9 cellular contexts compared by ENCODE assay signal in the genomic region with DNA sequence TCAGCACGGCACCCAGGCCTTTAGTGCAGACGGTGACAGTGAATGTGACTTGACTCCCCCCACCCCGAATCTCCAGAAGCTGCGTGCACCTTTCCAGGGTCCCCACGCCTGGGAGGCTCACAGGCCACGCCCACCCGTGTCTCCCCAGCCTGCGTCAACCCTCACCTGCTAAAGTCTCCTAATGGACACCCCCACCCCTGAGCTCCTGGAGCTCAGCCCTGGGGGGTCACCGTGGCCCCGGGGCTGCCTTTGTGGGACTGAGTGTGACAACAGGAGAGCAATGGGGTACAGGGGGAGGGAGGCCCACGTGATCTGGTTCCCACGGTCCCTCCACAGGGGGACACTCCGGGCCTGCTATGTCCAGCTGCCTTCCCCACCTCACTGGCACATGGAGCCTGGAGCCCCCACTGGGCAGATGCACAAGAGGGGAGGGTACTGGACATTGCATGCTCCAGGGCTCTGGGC. TPM values are rescaled to one million over a fixed set of nuclear protein-coding genes. Genes with fewer than 3 reads are reported as not detected.
A peak's percentile ranks its signal among the peaks of the same experiment; 100 is the strongest.
DNase-seq lines count a peak whose midpoint lies in the region; ATAC-seq, FAIRE-seq and TF ChIP-seq lines count a peak whose summit lies in the region.
"Had no signal": no experiment of that assay in that cellular context is flagged by ENCODE, and none has a peak within 500 bp of the region (broad histone marks: within the 10 kb centered on the region; RNA-seq: fewer than 3 reads in every experiment).

No MANE protein-coding gene starts in this region.

- H3K36me3 ChIP-seq in HepG2 (replicated peaks in 1 of 2; ENCODE audit: control insufficient read depth in 1 of 2, insufficient read depth in 2 of 2, low read length in 2 of 2), result no peaks in the 10 kb centered on the region
- H3K36me3 ChIP-seq in thyroid gland, result no peaks in the 10 kb centered on the region

- H3K4me3 Mint-ChIP-seq in activated T-cell treated with anti-CD3 and anti-CD28 coated beads, Interleukin-2, amount 50 U/mL, for 72 hours, result peak overlapping the region; percentile 88 to 94
- H3K4me3 Mint-ChIP-seq in activated CD8-positive, alpha-beta T cell treated with anti-CD3 and anti-CD28 coated beads for 36 hours, result peak overlapping the region; percentile 90

- no peak for ATAC-seq in activated T-cell treated with anti-CD3 and anti-CD28 coated beads, Interleukin-2, amount 50 U/mL, for 72 hours (replicated peaks in 1 of 2)
- ATAC-seq in activated CD8-positive, alpha-beta T cell treated with anti-CD3 and anti-CD28 coated beads for 36 hours, result no peak
- no peak for ATAC-seq in HepG2

- TF ChIP-seq RAD21 in HepG2 (CRISPR knock-in tag; IDR thresholded peaks at IDR 0.05), result no peak

- H2AFZ ChIP-seq in HepG2 (ENCODE audit: low read length), result no peak overlapping the region

- H3K27ac ChIP-seq in HepG2 (ENCODE audit: extremely low read length, insufficient read depth, low read length) (peak overlapping the region; percentile 72), thyroid gland (peak overlapping the region; percentile 4 to 97 (median 72))

- FAIRE-seq in HepG2 (lab: Jason Lieb, UNC), result no peak

- peaks cover 79% of the 10 kb centered on the region for H3K4me1 ChIP-seq in HepG2 (ENCODE audit: insufficient read depth, low read length)
- peaks cover 43 to 61% of the 10 kb centered on the region in 2 donors for H3K4me1 ChIP-seq in thyroid gland

- peak overlapping the region; percentile 95 for H3K4me2 ChIP-seq in HepG2 (ENCODE audit: low read depth, low read length)

- no TSS peak for BruUV-seq in HepG2 (replicated peaks; lab: Mats Ljungman, UMichigan)

- H3K27me3 ChIP-seq in HepG2 (ENCODE audit: control insufficient read depth in 1 of 2, insufficient read depth in 2 of 2, low read length in 2 of 2) (no peaks in the 10 kb centered on the region), thyroid gland (no peaks in the 10 kb centered on the region)

- H3K9ac ChIP-seq in HepG2 (ENCODE audit: insufficient read depth, low read depth, low read length), result peak overlapping the region; percentile 78

- intact Hi-C loops in activated CD8-positive, alpha-beta T cell treated with anti-CD3 and anti-CD28 coated beads for 36 hours (cut with micrococcal nuclease), result no loop called here
- intact Hi-C loops in HepG2 (cut with micrococcal nuclease; ENCODE audit: unreplicated experiment) (loop anchor here (10.0 kb wide), 1 partner anchor 129 kb away; no protein-coding TSS in a partner anchor), thyroid gland (cut with DNase I) (no loop called here)

- H3K27me3 Mint-ChIP-seq in activated T-cell treated with anti-CD3 and anti-CD28 coated beads, Interleukin-2, amount 50 U/mL, for 72 hours (ENCODE audit: low read depth), result no peaks in the 10 kb centered on the region
- H3K27me3 Mint-ChIP-seq in activated CD8-positive, alpha-beta T cell treated with anti-CD3 and anti-CD28 coated beads for 36 hours, result no peaks in the 10 kb centered on the region

- POLR2A ChIA-PET in activated CD8-positive, alpha-beta T cell treated with anti-CD3 and anti-CD28 coated beads for 36 hours (lab: Charles Lee), result interaction anchor here (1.0 to 2.6 kb wide), 4 partner anchors 16 to 67 kb away, joined by 3 to 11 read pairs (median 3); a partner anchor contains a TSS
- POLR2A ChIA-PET in HepG2 (lab: Yijun Ruan, JAX), result interaction anchor here (0.5 to 5.9 kb wide), 25 partner anchors 7 to 675 kb away, joined by 3 to 61 read pairs (median 5); a partner anchor contains a TSS

- H3K9me3 ChIP-seq in HepG2 (ENCODE audit: low read length), result no peaks in the 10 kb centered on the region
- no peaks in the 10 kb centered on the region for H3K9me3 ChIP-seq in thyroid gland

- CTCF ChIA-PET in activated CD8-positive, alpha-beta T cell treated with anti-CD3 and anti-CD28 coated beads for 36 hours (lab: Charles Lee), result interaction anchor here (1.0 to 2.8 kb wide), 9 partner anchors 7 to 236 kb away, joined by 3 to 18 read pairs (median 4); a partner anchor contains a TSS
- CTCF ChIA-PET in HepG2 (lab: Yijun Ruan, JAX; ENCODE audit: low intra/inter-chr PET ratio, low total read pairs), result interaction anchor here (2.6 kb wide), 1 partner anchor 48 kb away, joined by 16 read pairs; no protein-coding TSS in a partner anchor

- H3K79me2 ChIP-seq in HepG2 (ENCODE audit: insufficient read depth, low read length), result peaks cover 16% of the 10 kb centered on the region

- WGBS in HepG2 (ENCODE audit: low lambda C conversion rate), result 39% methylated on average over 13 of the region's 13 CpGs
- 90 to 94% methylated on average over 5 to 10 of the region's 13 CpGs for WGBS in thyroid gland, 2 donors

- TF ChIP-seq EP300 in HepG2 (IDR thresholded peaks at IDR 0.05; ENCODE audit: low read depth in 2 of 2, low read length in 2 of 2) (no peak), HepG2 (CRISPR knock-in tag; IDR thresholded peaks at IDR 0.05; ENCODE audit: borderline replicate concordance) (no peak)

- in situ Hi-C loops in HepG2 (cut with HindIII; ENCODE audit: extremely low pct_ligation_motif_present, low pct_unique_long_range_greater_than_20kb), result no loop called here

- H3K36me3 Mint-ChIP-seq in activated T-cell treated with anti-CD3 and anti-CD28 coated beads, Interleukin-2, amount 50 U/mL, for 72 hours (ENCODE audit: insufficient read depth in 2 of 2), result no peaks in the 10 kb centered on the region
- H3K36me3 Mint-ChIP-seq in activated CD8-positive, alpha-beta T cell treated with anti-CD3 and anti-CD28 coated beads for 36 hours (ENCODE audit: low read depth), result peaks cover 4% of the 10 kb centered on the region

- no peak for DNase-seq in activated T-cell treated with anti-CD3 and anti-CD28 coated beads, Interleukin-2, amount 50 U/mL, for 72 hours
- no peak for DNase-seq in activated T-cell treated with anti-CD3 and anti-CD28 coated beads for 4 hours
- DNase-seq in activated CD8-positive, alpha-beta T cell treated with anti-CD3 and anti-CD28 coated beads for 36 hours, result no peak
- no peak for DNase-seq in HepG2 (ENCODE audit: low spot score)
- no peak for DNase-seq in thyroid gland
- DNase-seq in cerebellar nuclear complex (lab: John Stamatoyannopoulos, UW), result no peak
- no peak for DNase-seq in COR-L47 (lab: John Stamatoyannopoulos, UW)
- no peak for DNase-seq in NCI-H2196 treated with DMSO at 0.1 percent for 48 hours (lab: John Stamatoyannopoulos, UW; ENCODE audit: unreplicated experiment)
- DNase-seq: NCI-H1105 treated with DMSO at 0.1 percent for 48 hours had no signal

- TF ChIP-seq POLR2A in HepG2 (IDR thresholded peaks at IDR 0.05; ENCODE audit: insufficient read depth in 1 of 2, low read depth in 2 of 2, low read length in 2 of 2) (no peak), thyroid gland (IDR thresholded peaks at IDR 0.05) (no peak)

- TF ChIP-seq CTCF in activated CD8-positive, alpha-beta T cell treated with anti-CD3 and anti-CD28 coated beads for 36 hours (IDR thresholded peaks at IDR 0.05), result no peak
- no peak for TF ChIP-seq CTCF in HepG2 (CRISPR knock-in tag; IDR thresholded peaks at IDR 0.05)
- TF ChIP-seq CTCF in thyroid gland (IDR thresholded peaks at IDR 0.05), result no peak

- peaks cover 37% of the 10 kb centered on the region for H3K4me1 Mint-ChIP-seq in activated T-cell treated with anti-CD3 and anti-CD28 coated beads, Interleukin-2, amount 50 U/mL, for 72 hours (ENCODE audit: low read depth)
- H3K4me1 Mint-ChIP-seq in activated CD8-positive, alpha-beta T cell treated with anti-CD3 and anti-CD28 coated beads for 36 hours (ENCODE audit: low read depth), result peaks cover 28% of the 10 kb centered on the region

- no peaks in the 10 kb centered on the region for H4K20me1 ChIP-seq in HepG2 (ENCODE audit: insufficient read depth, low read length)

- no peaks in the 10 kb centered on the region for H3K9me3 Mint-ChIP-seq in activated T-cell treated with anti-CD3 and anti-CD28 coated beads, Interleukin-2, amount 50 U/mL, for 72 hours
- H3K9me3 Mint-ChIP-seq in activated CD8-positive, alpha-beta T cell treated with anti-CD3 and anti-CD28 coated beads for 36 hours, result no peaks in the 10 kb centered on the region

- no peak overlapping the region for H3K27ac Mint-ChIP-seq in activated T-cell treated with anti-CD3 and anti-CD28 coated beads, Interleukin-2, amount 50 U/mL, for 72 hours
- H3K27ac Mint-ChIP-seq in activated CD8-positive, alpha-beta T cell treated with anti-CD3 and anti-CD28 coated beads for 36 hours, result peak overlapping the region; percentile 95

- peak overlapping the region; percentile 56 to 82 (median 57) for H3K4me3 ChIP-seq in HepG2 (replicated peaks in 1 of 3; ENCODE audit: insufficient read depth in 1 of 3, low read depth in 2 of 3, low read length in 3 of 3)
- no peak overlapping the region for H3K4me3 ChIP-seq in thyroid gland (replicated peaks in 1 of 3)

RNA-seq across cellular contexts. Expression of a gene that starts 7.4 kb away (rescaled TPM):
- total RNA-seq in activated T-cell treated with anti-CD3 and anti-CD28 coated beads, Interleukin-2, amount 50 U/mL, for 72 hours, result 10 to 100 TPM; 90.5 to 91.2 TPM
- 100 to 1,000 TPM; 250 to 260 TPM for total RNA-seq in activated CD8-positive, alpha-beta T cell treated with anti-CD3 and anti-CD28 coated beads for 36 hours
- 101 and 192 TPM in 2 replicates for total RNA-seq in HepG2 (2016; rRNA removed; fragmentation: Illumina TruSeq; extraction: Trizol)
- 28.4 and 29.9 TPM in 2 replicates for total RNA-seq in HepG2 (2016; cell fraction: cytosol; rRNA removed; fragmentation: Illumina TruSeq; extraction: Trizol; ENCODE audit: low read depth)
- 118 and 157 TPM in 2 replicates for total RNA-seq in HepG2 (2016; cell fraction: insoluble cytoplasmic fraction; rRNA removed; fragmentation: Illumina TruSeq; extraction: Trizol)
- 63.2 and 68.3 TPM in 2 replicates for total RNA-seq in HepG2 (2016; cell fraction: membrane; rRNA removed; fragmentation: Illumina TruSeq; extraction: Trizol)
- 147 and 173 TPM in 2 replicates for total RNA-seq in HepG2 (2016; cell fraction: nucleus; rRNA removed; fragmentation: Illumina TruSeq; extraction: Trizol)
- polyA plus RNA-seq in HepG2 (2011; rRNA removed), result 51.7 and 92.4 TPM in 2 replicates
- polyA plus RNA-seq in HepG2 (2011; cell fraction: cytosol; rRNA removed), result 62.2 and 67.6 TPM in 2 replicates
- polyA plus RNA-seq in HepG2 (2011; cell fraction: nucleus; rRNA removed), result 516 and 545 TPM in 2 replicates
- 163 and 245 TPM in 2 replicates for polyA plus RNA-seq in HepG2 (2012)
- polyA plus RNA-seq in HepG2 (2016; cell fraction: cytosol; fragmentation: Illumina TruSeq; extraction: Trizol; ENCODE audit: low read depth), result 24.8 and 25.4 TPM in 2 replicates
- 209 and 303 TPM in 2 replicates for polyA plus RNA-seq in HepG2 (2016; cell fraction: insoluble cytoplasmic fraction; fragmentation: Illumina TruSeq; extraction: Trizol; ENCODE audit: low read depth)
- polyA plus RNA-seq in HepG2 (2016; cell fraction: membrane; fragmentation: Illumina TruSeq; extraction: Trizol; ENCODE audit: low read depth), result 52.3 and 61.0 TPM in 2 replicates
- polyA plus RNA-seq in HepG2 (2016; cell fraction: nucleus; fragmentation: Illumina TruSeq; extraction: Trizol; ENCODE audit: insufficient read depth, low read depth), result 501 and 529 TPM in 2 replicates
- polyA minus RNA-seq in HepG2 (2011; rRNA and poly(A)+ RNA removed; ENCODE audit: low replicate concordance), result 35.6 and 241 TPM in 2 replicates
- 226 and 344 TPM in 2 replicates for polyA minus RNA-seq in HepG2 (2011; cell fraction: cytosol; rRNA and poly(A)+ RNA removed)
- polyA minus RNA-seq in HepG2 (2011; cell fraction: nucleus; rRNA and poly(A)+ RNA removed), result 97.7 and 151 TPM in 2 replicates
- 10 to 100 TPM; 23.5 to 92.5 (median 77.3) TPM for total RNA-seq in thyroid gland

RNA-seq across cellular contexts. Expression of a gene that starts 39.8 kb away (rescaled TPM):
- total RNA-seq in activated T-cell treated with anti-CD3 and anti-CD28 coated beads, Interleukin-2, amount 50 U/mL, for 72 hours, result 100 to 1,000 TPM; 109 to 121 TPM
- total RNA-seq in activated CD8-positive, alpha-beta T cell treated with anti-CD3 and anti-CD28 coated beads for 36 hours, result 100 to 1,000 TPM; 139 to 140 TPM
- total RNA-seq in HepG2 (2016; rRNA removed; fragmentation: Illumina TruSeq; extraction: Trizol), result 67.9 and 109 TPM in 2 replicates
- 206 and 220 TPM in 2 replicates for total RNA-seq in HepG2 (2016; cell fraction: cytosol; rRNA removed; fragmentation: Illumina TruSeq; extraction: Trizol; ENCODE audit: low read depth)
- 58.4 and 113 TPM in 2 replicates for total RNA-seq in HepG2 (2016; cell fraction: insoluble cytoplasmic fraction; rRNA removed; fragmentation: Illumina TruSeq; extraction: Trizol)
- total RNA-seq in HepG2 (2016; cell fraction: membrane; rRNA removed; fragmentation: Illumina TruSeq; extraction: Trizol), result 268 and 276 TPM in 2 replicates
- total RNA-seq in HepG2 (2016; cell fraction: nucleus; rRNA removed; fragmentation: Illumina TruSeq; extraction: Trizol), result 69.9 and 102 TPM in 2 replicates
- 81.0 and 108 TPM in 2 replicates for polyA plus RNA-seq in HepG2 (2011; rRNA removed)
- 64.5 and 97.7 TPM in 2 replicates for polyA plus RNA-seq in HepG2 (2011; cell fraction: cytosol; rRNA removed)
- 583 and 668 TPM in 2 replicates for polyA plus RNA-seq in HepG2 (2011; cell fraction: nucleus; rRNA removed)
- 82.7 and 123 TPM in 2 replicates for polyA plus RNA-seq in HepG2 (2012)
- polyA plus RNA-seq in HepG2 (2016; cell fraction: cytosol; fragmentation: Illumina TruSeq; extraction: Trizol; ENCODE audit: low read depth), result 353 and 384 TPM in 2 replicates
- polyA plus RNA-seq in HepG2 (2016; cell fraction: insoluble cytoplasmic fraction; fragmentation: Illumina TruSeq; extraction: Trizol; ENCODE audit: low read depth), result 138 and 172 TPM in 2 replicates
- polyA plus RNA-seq in HepG2 (2016; cell fraction: membrane; fragmentation: Illumina TruSeq; extraction: Trizol; ENCODE audit: low read depth), result 444 and 521 TPM in 2 replicates
- polyA plus RNA-seq in HepG2 (2016; cell fraction: nucleus; fragmentation: Illumina TruSeq; extraction: Trizol; ENCODE audit: insufficient read depth, low read depth), result 330 and 339 TPM in 2 replicates
- polyA minus RNA-seq in HepG2 (2011; rRNA and poly(A)+ RNA removed; ENCODE audit: low replicate concordance), result 47.0 and 79.2 TPM in 2 replicates
- 31.7 and 34.4 TPM in 2 replicates for polyA minus RNA-seq in HepG2 (2011; cell fraction: cytosol; rRNA and poly(A)+ RNA removed)
- 85.7 and 87.9 TPM in 2 replicates for polyA minus RNA-seq in HepG2 (2011; cell fraction: nucleus; rRNA and poly(A)+ RNA removed)
- 10 to 100 TPM; 58.7 to 90.5 (median 75.5) TPM for total RNA-seq in thyroid gland

RNA-seq across cellular contexts. Expression of a gene that starts 53.8 kb away (rescaled TPM):
- 10 to 100 TPM; 55.1 to 73.5 TPM for total RNA-seq in activated T-cell treated with anti-CD3 and anti-CD28 coated beads, Interleukin-2, amount 50 U/mL, for 72 hours
- total RNA-seq in activated CD8-positive, alpha-beta T cell treated with anti-CD3 and anti-CD28 coated beads for 36 hours, result 10 to 100 TPM; 82.7 to 88.6 TPM
- total RNA-seq in HepG2 (2016; rRNA removed; fragmentation: Illumina TruSeq; extraction: Trizol) (106 and 124 TPM in 2 replicates), thyroid gland (100 to 1,000 TPM in 2 of 4 donors, 10 to 100 TPM in 2; 80.1 to 164 (median 102) TPM)
- 87.3 and 88.2 TPM in 2 replicates for total RNA-seq in HepG2 (2016; cell fraction: cytosol; rRNA removed; fragmentation: Illumina TruSeq; extraction: Trizol; ENCODE audit: low read depth)
- 99.7 and 134 TPM in 2 replicates for total RNA-seq in HepG2 (2016; cell fraction: insoluble cytoplasmic fraction; rRNA removed; fragmentation: Illumina TruSeq; extraction: Trizol)
- total RNA-seq in HepG2 (2016; cell fraction: membrane; rRNA removed; fragmentation: Illumina TruSeq; extraction: Trizol), result 96.5 and 111 TPM in 2 replicates
- total RNA-seq in HepG2 (2016; cell fraction: nucleus; rRNA removed; fragmentation: Illumina TruSeq; extraction: Trizol), result 89.5 and 106 TPM in 2 replicates
- 128 and 161 TPM in 2 replicates for polyA plus RNA-seq in HepG2 (2011; rRNA removed)
- 107 and 157 TPM in 2 replicates for polyA plus RNA-seq in HepG2 (2011; cell fraction: cytosol; rRNA removed)
- polyA plus RNA-seq in HepG2 (2011; cell fraction: nucleus; rRNA removed), result 389 and 467 TPM in 2 replicates
- 102 and 120 TPM in 2 replicates for polyA plus RNA-seq in HepG2 (2012)
- polyA plus RNA-seq in HepG2 (2016; cell fraction: cytosol; fragmentation: Illumina TruSeq; extraction: Trizol; ENCODE audit: low read depth), result 96.5 and 102 TPM in 2 replicates
- polyA plus RNA-seq in HepG2 (2016; cell fraction: insoluble cytoplasmic fraction; fragmentation: Illumina TruSeq; extraction: Trizol; ENCODE audit: low read depth), result 120 and 146 TPM in 2 replicates
- polyA plus RNA-seq in HepG2 (2016; cell fraction: membrane; fragmentation: Illumina TruSeq; extraction: Trizol; ENCODE audit: low read depth), result 103 and 104 TPM in 2 replicates
- 225 and 229 TPM in 2 replicates for polyA plus RNA-seq in HepG2 (2016; cell fraction: nucleus; fragmentation: Illumina TruSeq; extraction: Trizol; ENCODE audit: insufficient read depth, low read depth)
- polyA minus RNA-seq in HepG2 (2011; rRNA and poly(A)+ RNA removed; ENCODE audit: low replicate concordance), result 182 and 265 TPM in 2 replicates
- polyA minus RNA-seq in HepG2 (2011; cell fraction: cytosol; rRNA and poly(A)+ RNA removed), result 76.6 and 80.3 TPM in 2 replicates
- 60.2 and 61.0 TPM in 2 replicates for polyA minus RNA-seq in HepG2 (2011; cell fraction: nucleus; rRNA and poly(A)+ RNA removed)

RNA-seq across cellular contexts. Expression of a gene that starts 53.8 kb away (rescaled TPM):
- 10 to 100 TPM; 31.0 to 42.2 TPM for total RNA-seq in activated T-cell treated with anti-CD3 and anti-CD28 coated beads, Interleukin-2, amount 50 U/mL, for 72 hours
- total RNA-seq in activated CD8-positive, alpha-beta T cell treated with anti-CD3 and anti-CD28 coated beads for 36 hours, result 10 to 100 TPM; 14.2 to 15.3 TPM
- 27.8 and 64.0 TPM in 2 replicates for total RNA-seq in HepG2 (2016; rRNA removed; fragmentation: Illumina TruSeq; extraction: Trizol)
- 72.5 and 73.8 TPM in 2 replicates for total RNA-seq in HepG2 (2016; cell fraction: cytosol; rRNA removed; fragmentation: Illumina TruSeq; extraction: Trizol; ENCODE audit: low read depth)
- total RNA-seq in HepG2 (2016; cell fraction: insoluble cytoplasmic fraction; rRNA removed; fragmentation: Illumina TruSeq; extraction: Trizol), result 23.6 and 61.0 TPM in 2 replicates
- 95.0 and 98.0 TPM in 2 replicates for total RNA-seq in HepG2 (2016; cell fraction: membrane; rRNA removed; fragmentation: Illumina TruSeq; extraction: Trizol)
- 53.3 and 60.7 TPM in 2 replicates for total RNA-seq in HepG2 (2016; cell fraction: nucleus; rRNA removed; fragmentation: Illumina TruSeq; extraction: Trizol)
- 61.4 and 90.6 TPM in 2 replicates for polyA plus RNA-seq in HepG2 (2011; rRNA removed)
- 36.1 and 62.0 TPM in 2 replicates for polyA plus RNA-seq in HepG2 (2011; cell fraction: cytosol; rRNA removed)
- polyA plus RNA-seq in HepG2 (2011; cell fraction: nucleus; rRNA removed), result 548 and 733 TPM in 2 replicates
- polyA plus RNA-seq in HepG2 (2012), result 60.9 and 71.7 TPM in 2 replicates
- 106 and 121 TPM in 2 replicates for polyA plus RNA-seq in HepG2 (2016; cell fraction: cytosol; fragmentation: Illumina TruSeq; extraction: Trizol; ENCODE audit: low read depth)
- 35.7 and 47.7 TPM in 2 replicates for polyA plus RNA-seq in HepG2 (2016; cell fraction: insoluble cytoplasmic fraction; fragmentation: Illumina TruSeq; extraction: Trizol; ENCODE audit: low read depth)
- polyA plus RNA-seq in HepG2 (2016; cell fraction: membrane; fragmentation: Illumina TruSeq; extraction: Trizol; ENCODE audit: low read depth), result 128 and 132 TPM in 2 replicates
- polyA plus RNA-seq in HepG2 (2016; cell fraction: nucleus; fragmentation: Illumina TruSeq; extraction: Trizol; ENCODE audit: insufficient read depth, low read depth), result 227 and 229 TPM in 2 replicates
- polyA minus RNA-seq in HepG2 (2011; rRNA and poly(A)+ RNA removed; ENCODE audit: low replicate concordance), result 12.3 and 58.2 TPM in 2 replicates
- 21.9 and 29.0 TPM in 2 replicates for polyA minus RNA-seq in HepG2 (2011; cell fraction: cytosol; rRNA and poly(A)+ RNA removed)
- 29.7 and 35.9 TPM in 2 replicates for polyA minus RNA-seq in HepG2 (2011; cell fraction: nucleus; rRNA and poly(A)+ RNA removed)
- 10 to 100 TPM; 36.0 to 49.0 (median 38.3) TPM for total RNA-seq in thyroid gland

Comparison
In these comparisons a context has a peak if more than half of its experiments do, and no peak if none do; other contexts are left out.
1. H3K4me3 ChIP-seq: peak in HepG2 (3 of 3); none in thyroid gland (0 of 3).